Comparison of ENCODE assay signal across 1 cellular context in the genomic region with DNA sequence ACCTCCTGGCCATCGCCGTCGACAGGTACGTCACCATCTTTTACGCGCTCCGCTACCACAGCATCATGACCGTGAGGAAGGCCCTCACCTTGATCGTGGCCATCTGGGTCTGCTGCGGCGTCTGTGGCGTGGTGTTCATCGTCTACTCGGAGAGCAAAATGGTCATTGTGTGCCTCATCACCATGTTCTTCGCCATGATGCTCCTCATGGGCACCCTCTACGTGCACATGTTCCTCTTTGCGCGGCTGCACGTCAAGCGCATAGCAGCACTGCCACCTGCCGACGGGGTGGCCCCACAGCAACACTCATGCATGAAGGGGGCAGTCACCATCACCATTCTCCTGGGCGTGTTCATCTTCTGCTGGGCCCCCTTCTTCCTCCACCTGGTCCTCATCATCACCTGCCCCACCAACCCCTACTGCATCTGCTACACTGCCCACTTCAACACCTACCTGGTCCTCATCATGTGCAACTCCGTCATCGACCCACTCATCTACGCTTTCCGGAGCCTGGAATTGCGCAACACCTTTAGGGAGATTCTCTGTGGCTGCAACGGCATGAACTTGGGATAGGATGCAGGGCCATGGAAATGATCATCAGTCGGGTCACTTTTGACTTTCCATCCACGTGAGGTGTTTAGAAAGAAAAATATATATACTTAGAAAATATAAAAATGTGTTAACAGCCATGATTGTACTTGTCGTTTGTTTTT.
TF ChIP-seq lines count a peak whose summit lies in the region.

No MANE protein-coding gene starts in this region.

TF ChIP-seq in HepG2, 621 proteins besides CTCF, POLR2A, EP300 and RAD21 (continued from another document and continues in another):
- TF ChIP-seq, protein P1, sequence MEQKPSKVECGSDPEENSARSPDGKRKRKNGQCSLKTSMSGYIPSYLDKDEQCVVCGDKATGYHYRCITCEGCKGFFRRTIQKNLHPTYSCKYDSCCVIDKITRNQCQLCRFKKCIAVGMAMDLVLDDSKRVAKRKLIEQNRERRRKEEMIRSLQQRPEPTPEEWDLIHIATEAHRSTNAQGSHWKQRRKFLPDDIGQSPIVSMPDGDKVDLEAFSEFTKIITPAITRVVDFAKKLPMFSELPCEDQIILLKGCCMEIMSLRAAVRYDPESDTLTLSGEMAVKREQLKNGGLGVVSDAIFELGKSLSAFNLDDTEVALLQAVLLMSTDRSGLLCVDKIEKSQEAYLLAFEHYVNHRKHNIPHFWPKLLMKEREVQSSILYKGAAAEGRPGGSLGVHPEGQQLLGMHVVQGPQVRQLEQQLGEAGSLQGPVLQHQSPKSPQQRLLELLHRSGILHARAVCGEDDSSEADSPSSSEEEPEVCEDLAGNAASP (CRISPR knock-in tag; IDR thresholded peaks at IDR 0.05; ENCODE audit: borderline replicate concordance) = no peak
- TF ChIP-seq ZNF713 (CRISPR knock-in tag; IDR thresholded peaks at IDR 0.05) (no peak), ZSCAN29 (CRISPR knock-in tag; conservative IDR thresholded peaks at IDR 0.05) (no peak), SMARCC2 (IDR thresholded peaks at IDR 0.05) (no peak), ZNF282 (IDR thresholded peaks at IDR 0.05; ENCODE audit: partially characterized antibody) (no peak), JDP2 (CRISPR knock-in tag; IDR thresholded peaks at IDR 0.05; ENCODE audit: borderline replicate concordance) (no peak), JUND (CRISPR knock-in tag; IDR thresholded peaks at IDR 0.05) (no peak), ZNF33A (CRISPR knock-in tag; IDR thresholded peaks at IDR 0.05; ENCODE audit: borderline replicate concordance) (no peak), TEAD3 (CRISPR knock-in tag; optimal IDR thresholded peaks at IDR 0.05; ENCODE audit: borderline replicate concordance) (peak; percentile 39), HMGA1 (CRISPR knock-in tag; conservative IDR thresholded peaks at IDR 0.05) (no peak), ZNF30 (CRISPR knock-in tag; IDR thresholded peaks at IDR 0.05) (no peak), ZNF234 (CRISPR knock-in tag; conservative IDR thresholded peaks at IDR 0.05) (no peak), CBX2 (IDR thresholded peaks at IDR 0.05; ENCODE audit: low read depth, low read length) (no peak), CBX2 (CRISPR knock-in tag; IDR thresholded peaks at IDR 0.05; ENCODE audit: low read depth) (no peak), STAG1 (CRISPR knock-in tag; IDR thresholded peaks at IDR 0.05) (peak; percentile 92), GTF3A (CRISPR knock-in tag; conservative IDR thresholded peaks at IDR 0.05) (0 out of 2 replicates have a peak, but pooled peaks have one; percentile 52), ZNF782 (CRISPR knock-in tag; IDR thresholded peaks at IDR 0.05; ENCODE audit: borderline replicate concordance) (no peak), XRCC5 (optimal IDR thresholded peaks at IDR 0.05; ENCODE audit: low read length) (peak; percentile 73), CC2D1A (CRISPR knock-in tag; IDR thresholded peaks at IDR 0.05) (no peak), SPEN (CRISPR knock-in tag; IDR thresholded peaks at IDR 0.05; ENCODE audit: low read depth) (0 out of 2 replicates have a peak, but pooled peaks have one; percentile 21), ZMYM4 (CRISPR knock-in tag; IDR thresholded peaks at IDR 0.05) (no peak), RFXANK (CRISPR knock-in tag; IDR thresholded peaks at IDR 0.05) (no peak), ZNF75D (CRISPR knock-in tag; IDR thresholded peaks at IDR 0.05; ENCODE audit: borderline replicate concordance) (no peak), ZNF615 (CRISPR knock-in tag; IDR thresholded peaks at IDR 0.05; ENCODE audit: borderline replicate concordance) (no peak), ZSCAN30 (CRISPR knock-in tag; IDR thresholded peaks at IDR 0.05) (no peak), ZNF790 (CRISPR knock-in tag; IDR thresholded peaks at IDR 0.05; ENCODE audit: borderline replicate concordance) (no peak), MTF1 (CRISPR knock-in tag; IDR thresholded peaks at IDR 0.05) (no peak), PITX1 (CRISPR knock-in tag; IDR thresholded peaks at IDR 0.05) (no peak), NCOA2 (CRISPR knock-in tag; IDR thresholded peaks at IDR 0.05) (no peak), PTBP1 (IDR thresholded peaks at IDR 0.05; ENCODE audit: low read depth, low read length, poor library complexity, severe bottlenecking) (peak; percentile 62), TBX3 (IDR thresholded peaks at IDR 0.05; ENCODE audit: borderline replicate concordance) (no peak), MXI1 (IDR thresholded peaks at IDR 0.05; ENCODE audit: borderline replicate concordance, low read depth, low read length) (no peak), ZNF839 (CRISPR knock-in tag; IDR thresholded peaks at IDR 0.05; ENCODE audit: borderline replicate concordance) (no peak), RXRA (CRISPR knock-in tag; IDR thresholded peaks at IDR 0.05) (no peak), ZNF776 (CRISPR knock-in tag; IDR thresholded peaks at IDR 0.05) (peak; percentile 53; the same call in 1 of the 2 replicates), ZBTB7A (CRISPR knock-in tag; IDR thresholded peaks at IDR 0.05) (no peak), ZNF749 (CRISPR knock-in tag; IDR thresholded peaks at IDR 0.05; ENCODE audit: borderline replicate concordance) (no peak), ZNF569 (CRISPR knock-in tag; IDR thresholded peaks at IDR 0.05; ENCODE audit: borderline replicate concordance) (no peak), SOX5 (CRISPR knock-in tag; IDR thresholded peaks at IDR 0.05; ENCODE audit: borderline replicate concordance) (no peak), HOXA3 (CRISPR knock-in tag; IDR thresholded peaks at IDR 0.05) (peak; percentile 79), FOXJ3 (CRISPR knock-in tag; IDR thresholded peaks at IDR 0.05; ENCODE audit: borderline replicate concordance) (no peak)
- TF ChIP-seq, protein P2, sequence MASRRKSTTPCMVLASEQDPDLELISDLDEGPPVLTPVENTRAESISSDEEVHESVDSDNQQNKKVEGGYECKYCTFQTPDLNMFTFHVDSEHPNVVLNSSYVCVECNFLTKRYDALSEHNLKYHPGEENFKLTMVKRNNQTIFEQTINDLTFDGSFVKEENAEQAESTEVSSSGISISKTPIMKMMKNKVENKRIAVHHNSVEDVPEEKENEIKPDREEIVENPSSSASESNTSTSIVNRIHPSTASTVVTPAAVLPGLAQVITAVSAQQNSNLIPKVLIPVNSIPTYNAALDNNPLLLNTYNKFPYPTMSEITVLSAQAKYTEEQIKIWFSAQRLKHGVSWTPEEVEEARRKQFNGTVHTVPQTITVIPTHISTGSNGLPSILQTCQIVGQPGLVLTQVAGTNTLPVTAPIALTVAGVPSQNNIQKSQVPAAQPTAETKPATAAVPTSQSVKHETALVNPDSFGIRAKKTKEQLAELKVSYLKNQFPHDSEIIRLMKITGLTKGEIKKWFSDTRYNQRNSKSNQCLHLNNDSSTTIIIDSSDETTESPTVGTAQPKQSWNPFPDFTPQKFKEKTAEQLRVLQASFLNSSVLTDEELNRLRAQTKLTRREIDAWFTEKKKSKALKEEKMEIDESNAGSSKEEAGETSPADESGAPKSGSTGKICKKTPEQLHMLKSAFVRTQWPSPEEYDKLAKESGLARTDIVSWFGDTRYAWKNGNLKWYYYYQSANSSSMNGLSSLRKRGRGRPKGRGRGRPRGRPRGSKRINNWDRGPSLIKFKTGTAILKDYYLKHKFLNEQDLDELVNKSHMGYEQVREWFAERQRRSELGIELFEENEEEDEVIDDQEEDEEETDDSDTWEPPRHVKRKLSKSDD (CRISPR knock-in tag; IDR thresholded peaks at IDR 0.05; ENCODE audit: low read depth) = no peak; the same call in 1 of the 2 replicates
- TF ChIP-seq, protein P3, sequence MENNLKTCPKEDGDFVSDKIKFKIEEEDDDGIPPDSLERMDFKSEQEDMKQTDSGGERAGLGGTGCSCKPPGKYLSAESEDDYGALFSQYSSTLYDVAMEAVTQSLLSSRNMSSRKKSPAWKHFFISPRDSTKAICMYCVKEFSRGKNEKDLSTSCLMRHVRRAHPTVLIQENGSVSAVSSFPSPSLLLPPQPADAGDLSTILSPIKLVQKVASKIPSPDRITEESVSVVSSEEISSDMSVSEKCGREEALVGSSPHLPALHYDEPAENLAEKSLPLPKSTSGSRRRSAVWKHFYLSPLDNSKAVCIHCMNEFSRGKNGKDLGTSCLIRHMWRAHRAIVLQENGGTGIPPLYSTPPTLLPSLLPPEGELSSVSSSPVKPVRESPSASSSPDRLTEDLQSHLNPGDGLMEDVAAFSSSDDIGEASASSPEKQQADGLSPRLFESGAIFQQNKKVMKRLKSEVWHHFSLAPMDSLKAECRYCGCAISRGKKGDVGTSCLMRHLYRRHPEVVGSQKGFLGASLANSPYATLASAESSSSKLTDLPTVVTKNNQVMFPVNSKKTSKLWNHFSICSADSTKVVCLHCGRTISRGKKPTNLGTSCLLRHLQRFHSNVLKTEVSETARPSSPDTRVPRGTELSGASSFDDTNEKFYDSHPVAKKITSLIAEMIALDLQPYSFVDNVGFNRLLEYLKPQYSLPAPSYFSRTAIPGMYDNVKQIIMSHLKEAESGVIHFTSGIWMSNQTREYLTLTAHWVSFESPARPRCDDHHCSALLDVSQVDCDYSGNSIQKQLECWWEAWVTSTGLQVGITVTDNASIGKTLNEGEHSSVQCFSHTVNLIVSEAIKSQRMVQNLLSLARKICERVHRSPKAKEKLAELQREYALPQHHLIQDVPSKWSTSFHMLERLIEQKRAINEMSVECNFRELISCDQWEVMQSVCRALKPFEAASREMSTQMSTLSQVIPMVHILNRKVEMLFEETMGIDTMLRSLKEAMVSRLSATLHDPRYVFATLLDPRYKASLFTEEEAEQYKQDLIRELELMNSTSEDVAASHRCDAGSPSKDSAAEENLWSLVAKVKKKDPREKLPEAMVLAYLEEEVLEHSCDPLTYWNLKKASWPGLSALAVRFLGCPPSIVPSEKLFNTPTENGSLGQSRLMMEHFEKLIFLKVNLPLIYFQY (CRISPR knock-in tag; IDR thresholded peaks at IDR 0.05; ENCODE audit: borderline replicate concordance) = no peak
- TF ChIP-seq, protein P4, sequence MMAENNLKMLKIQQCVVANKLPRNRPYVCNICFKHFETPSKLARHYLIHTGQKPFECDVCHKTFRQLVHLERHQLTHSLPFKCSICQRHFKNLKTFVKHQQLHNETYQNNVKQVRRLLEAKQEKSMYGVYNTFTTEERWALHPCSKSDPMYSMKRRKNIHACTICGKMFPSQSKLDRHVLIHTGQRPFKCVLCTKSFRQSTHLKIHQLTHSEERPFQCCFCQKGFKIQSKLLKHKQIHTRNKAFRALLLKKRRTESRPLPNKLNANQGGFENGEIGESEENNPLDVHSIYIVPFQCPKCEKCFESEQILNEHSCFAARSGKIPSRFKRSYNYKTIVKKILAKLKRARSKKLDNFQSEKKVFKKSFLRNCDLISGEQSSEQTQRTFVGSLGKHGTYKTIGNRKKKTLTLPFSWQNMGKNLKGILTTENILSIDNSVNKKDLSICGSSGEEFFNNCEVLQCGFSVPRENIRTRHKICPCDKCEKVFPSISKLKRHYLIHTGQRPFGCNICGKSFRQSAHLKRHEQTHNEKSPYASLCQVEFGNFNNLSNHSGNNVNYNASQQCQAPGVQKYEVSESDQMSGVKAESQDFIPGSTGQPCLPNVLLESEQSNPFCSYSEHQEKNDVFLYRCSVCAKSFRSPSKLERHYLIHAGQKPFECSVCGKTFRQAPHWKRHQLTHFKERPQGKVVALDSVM (CRISPR knock-in tag; IDR thresholded peaks at IDR 0.05) = no peak
- TF ChIP-seq, protein P5, sequence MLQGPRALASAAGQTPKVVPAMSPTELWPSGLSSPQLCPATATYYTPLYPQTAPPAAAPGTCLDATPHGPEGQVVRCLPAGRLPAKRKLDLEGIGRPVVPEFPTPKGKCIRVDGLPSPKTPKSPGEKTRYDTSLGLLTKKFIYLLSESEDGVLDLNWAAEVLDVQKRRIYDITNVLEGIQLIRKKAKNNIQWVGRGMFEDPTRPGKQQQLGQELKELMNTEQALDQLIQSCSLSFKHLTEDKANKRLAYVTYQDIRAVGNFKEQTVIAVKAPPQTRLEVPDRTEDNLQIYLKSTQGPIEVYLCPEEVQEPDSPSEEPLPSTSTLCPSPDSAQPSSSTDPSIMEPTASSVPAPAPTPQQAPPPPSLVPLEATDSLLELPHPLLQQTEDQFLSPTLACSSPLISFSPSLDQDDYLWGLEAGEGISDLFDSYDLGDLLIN (CRISPR knock-in tag; IDR thresholded peaks at IDR 0.05; ENCODE audit: borderline replicate concordance) = no peak
- TF ChIP-seq, protein P6, sequence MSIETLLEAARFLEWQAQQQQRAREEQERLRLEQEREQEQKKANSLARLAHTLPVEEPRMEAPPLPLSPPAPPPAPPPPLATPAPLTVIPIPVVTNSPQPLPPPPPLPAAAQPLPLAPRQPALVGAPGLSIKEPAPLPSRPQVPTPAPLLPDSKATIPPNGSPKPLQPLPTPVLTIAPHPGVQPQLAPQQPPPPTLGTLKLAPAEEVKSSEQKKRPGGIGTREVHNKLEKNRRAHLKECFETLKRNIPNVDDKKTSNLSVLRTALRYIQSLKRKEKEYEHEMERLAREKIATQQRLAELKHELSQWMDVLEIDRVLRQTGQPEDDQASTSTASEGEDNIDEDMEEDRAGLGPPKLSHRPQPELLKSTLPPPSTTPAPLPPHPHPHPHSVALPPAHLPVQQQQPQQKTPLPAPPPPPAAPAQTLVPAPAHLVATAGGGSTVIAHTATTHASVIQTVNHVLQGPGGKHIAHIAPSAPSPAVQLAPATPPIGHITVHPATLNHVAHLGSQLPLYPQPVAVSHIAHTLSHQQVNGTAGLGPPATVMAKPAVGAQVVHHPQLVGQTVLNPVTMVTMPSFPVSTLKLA (IDR thresholded peaks at IDR 0.05) = peak; percentile 91
- TF ChIP-seq, protein P7, sequence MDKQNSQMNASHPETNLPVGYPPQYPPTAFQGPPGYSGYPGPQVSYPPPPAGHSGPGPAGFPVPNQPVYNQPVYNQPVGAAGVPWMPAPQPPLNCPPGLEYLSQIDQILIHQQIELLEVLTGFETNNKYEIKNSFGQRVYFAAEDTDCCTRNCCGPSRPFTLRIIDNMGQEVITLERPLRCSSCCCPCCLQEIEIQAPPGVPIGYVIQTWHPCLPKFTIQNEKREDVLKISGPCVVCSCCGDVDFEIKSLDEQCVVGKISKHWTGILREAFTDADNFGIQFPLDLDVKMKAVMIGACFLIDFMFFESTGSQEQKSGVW (CRISPR knock-in tag; IDR thresholded peaks at IDR 0.05; ENCODE audit: borderline replicate concordance) = no peak
- TF ChIP-seq, protein P8, sequence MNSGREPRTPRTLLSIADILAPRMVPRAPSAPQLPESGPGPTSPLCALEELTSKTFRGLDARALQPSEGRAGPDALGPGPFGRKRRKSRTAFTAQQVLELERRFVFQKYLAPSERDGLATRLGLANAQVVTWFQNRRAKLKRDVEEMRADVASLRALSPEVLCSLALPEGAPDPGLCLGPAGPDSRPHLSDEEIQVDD (CRISPR knock-in tag; IDR thresholded peaks at IDR 0.05; ENCODE audit: borderline replicate concordance) = no peak
- TF ChIP-seq, protein P9, sequence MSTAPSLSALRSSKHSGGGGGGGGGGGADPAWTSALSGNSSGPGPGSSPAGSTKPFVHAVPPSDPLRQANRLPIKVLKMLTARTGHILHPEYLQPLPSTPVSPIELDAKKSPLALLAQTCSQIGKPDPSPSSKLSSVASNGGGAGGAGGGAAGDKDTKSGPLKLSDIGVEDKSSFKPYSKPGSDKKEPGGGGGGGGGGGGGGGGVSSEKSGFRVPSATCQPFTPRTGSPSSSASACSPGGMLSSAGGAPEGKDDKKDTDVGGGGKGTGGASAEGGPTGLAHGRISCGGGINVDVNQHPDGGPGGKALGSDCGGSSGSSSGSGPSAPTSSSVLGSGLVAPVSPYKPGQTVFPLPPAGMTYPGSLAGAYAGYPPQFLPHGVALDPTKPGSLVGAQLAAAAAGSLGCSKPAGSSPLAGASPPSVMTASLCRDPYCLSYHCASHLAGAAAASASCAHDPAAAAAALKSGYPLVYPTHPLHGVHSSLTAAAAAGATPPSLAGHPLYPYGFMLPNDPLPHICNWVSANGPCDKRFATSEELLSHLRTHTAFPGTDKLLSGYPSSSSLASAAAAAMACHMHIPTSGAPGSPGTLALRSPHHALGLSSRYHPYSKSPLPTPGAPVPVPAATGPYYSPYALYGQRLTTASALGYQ (CRISPR knock-in tag; IDR thresholded peaks at IDR 0.05) = no peak
